8 cellular contexts compared by ENCODE assay signal in the genomic region with DNA sequence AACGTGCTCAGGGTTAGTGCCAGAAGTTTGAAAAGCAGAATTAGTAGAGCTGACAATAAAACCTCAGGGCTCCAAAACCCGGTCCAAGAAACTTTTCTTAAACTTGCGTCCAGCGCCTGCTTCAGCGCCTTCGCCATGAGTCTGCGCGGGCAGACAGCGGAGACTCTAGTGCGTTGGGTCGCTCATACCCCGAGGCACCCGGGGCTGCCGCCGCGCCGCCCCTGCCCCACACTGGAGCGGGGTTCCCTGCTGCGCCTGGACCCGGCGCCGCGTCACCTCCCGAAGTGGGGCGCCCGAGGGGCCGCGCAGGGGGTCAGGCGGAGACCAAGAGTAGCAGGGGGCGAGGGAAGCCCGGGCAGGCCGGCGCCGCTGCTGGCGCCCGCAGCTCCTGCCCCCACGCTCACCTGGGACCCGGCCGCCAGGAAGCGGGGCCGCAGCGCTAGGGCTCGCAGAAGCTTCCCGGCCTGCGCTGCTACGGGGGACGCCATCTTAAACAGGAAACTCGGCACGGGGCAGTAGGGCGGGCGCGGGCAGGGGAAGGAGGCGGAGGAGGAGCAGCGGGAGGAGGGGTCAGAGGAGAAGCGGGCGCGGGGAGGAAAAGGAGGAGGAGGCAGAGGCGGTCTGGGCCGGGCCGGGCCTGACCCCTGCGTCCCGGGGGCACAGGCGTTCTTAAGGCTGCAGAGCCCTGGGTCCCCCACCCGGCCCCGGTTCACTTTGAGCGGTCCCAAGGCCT. TPM values are rescaled to one million over a fixed set of nuclear protein-coding genes. Genes with fewer than 3 reads are reported as not detected.
A peak's percentile ranks its signal among the peaks of the same experiment; 100 is the strongest.
DNase-seq lines count a peak whose midpoint lies in the region; ATAC-seq and TF ChIP-seq lines count a peak whose summit lies in the region.

A gene with protein sequence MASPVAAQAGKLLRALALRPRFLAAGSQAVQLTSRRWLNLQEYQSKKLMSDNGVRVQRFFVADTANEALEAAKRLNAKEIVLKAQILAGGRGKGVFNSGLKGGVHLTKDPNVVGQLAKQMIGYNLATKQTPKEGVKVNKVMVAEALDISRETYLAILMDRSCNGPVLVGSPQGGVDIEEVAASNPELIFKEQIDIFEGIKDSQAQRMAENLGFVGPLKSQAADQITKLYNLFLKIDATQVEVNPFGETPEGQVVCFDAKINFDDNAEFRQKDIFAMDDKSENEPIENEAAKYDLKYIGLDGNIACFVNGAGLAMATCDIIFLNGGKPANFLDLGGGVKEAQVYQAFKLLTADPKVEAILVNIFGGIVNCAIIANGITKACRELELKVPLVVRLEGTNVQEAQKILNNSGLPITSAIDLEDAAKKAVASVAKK (minus strand): TSS at position 514 of the 733 bp plus-strand sequence. CDS start 26 bp downstream, at position 488.

- DNase-seq in AML-193 (lab: John Stamatoyannopoulos, UW) (peak; percentile 84 to 87), NCI-H69 (lab: John Stamatoyannopoulos, UW) (peak; percentile 86), ecto neural progenitor cell (ENCODE audit: low spot score) (peak; percentile 93), lung (ENCODE audit: low spot score) (peak; percentile 94)
- DNase-seq in activated CD8-positive, alpha-beta T cell treated with anti-CD3 and anti-CD28 coated beads for 36 hours: peak; percentile 89
- DNase-seq in stimulated activated CD4-positive, alpha-beta T cell treated with anti-CD3 and anti-CD28 coated beads, TNF-alpha, amount 100 ng/mL, for 4 hours (ENCODE audit: low read depth in 3 of 3): peak; percentile 71 to 77 (median 75)

- no peak for TF ChIP-seq CTCF in activated CD8-positive, alpha-beta T cell treated with anti-CD3 and anti-CD28 coated beads for 36 hours (IDR thresholded peaks at IDR 0.05)
- TF ChIP-seq CTCF in lung (IDR thresholded peaks at IDR 0.05; ENCODE audit: control extremely low read depth, extremely low read depth): no peak

- H3K9me3 Mint-ChIP-seq in activated CD8-positive, alpha-beta T cell treated with anti-CD3 and anti-CD28 coated beads for 36 hours: peaks cover 6% of the 10 kb centered on the region

- no peaks in the 10 kb centered on the region for H3K36me3 ChIP-seq in lung (ENCODE audit: control insufficient read depth in 2 of 2, insufficient read depth in 2 of 2, low read length in 2 of 2)

- no peaks in the 10 kb centered on the region for H3K9me3 ChIP-seq in lung (ENCODE audit: control insufficient read depth in 2 of 2, insufficient read depth in 1 of 2, low read length in 1 of 2)

- H3K4me3 Mint-ChIP-seq in activated CD8-positive, alpha-beta T cell treated with anti-CD3 and anti-CD28 coated beads for 36 hours: peak within 1 kb of the TSS; percentile 81

- POLR2A ChIA-PET in activated CD8-positive, alpha-beta T cell treated with anti-CD3 and anti-CD28 coated beads for 36 hours (lab: Charles Lee): interaction anchor here (1.1 to 1.8 kb wide), 6 partner anchors 10 to 49 kb away, joined by 3 to 9 read pairs (median 4); no protein-coding TSS in a partner anchor

- ATAC-seq in GM18907 (IDR thresholded peaks at IDR 0.05; ENCODE audit: unreplicated experiment) (peak; percentile 65), HG03159 (IDR thresholded peaks at IDR 0.05; ENCODE audit: unreplicated experiment) (peak; percentile 63), lung (ENCODE audit: insufficient read depth, low FRiP score) (peak; percentile 98)
- ATAC-seq in activated CD8-positive, alpha-beta T cell treated with anti-CD3 and anti-CD28 coated beads for 36 hours: peak; percentile 74

- peak within 1 kb of the TSS; percentile 97 for H3K27ac ChIP-seq in lung (ENCODE audit: low read depth in 1 of 2, low read length in 1 of 2)

- peak within 1 kb of the TSS; percentile 93 for H3K4me3 ChIP-seq in lung

- no peaks in the 10 kb centered on the region for H3K27me3 Mint-ChIP-seq in activated CD8-positive, alpha-beta T cell treated with anti-CD3 and anti-CD28 coated beads for 36 hours

- H3K27me3 ChIP-seq in lung (ENCODE audit: control insufficient read depth, insufficient read depth): no peaks in the 10 kb centered on the region

- 1 to 2% methylated on average over 34 to 66 of the region's 66 CpGs for whole genome bisulfite sequencing in lung, 2 donors

- H3K4me1 Mint-ChIP-seq in activated CD8-positive, alpha-beta T cell treated with anti-CD3 and anti-CD28 coated beads for 36 hours (ENCODE audit: low read depth): peaks cover 61% of the 10 kb centered on the region

- intact Hi-C loops in activated CD8-positive, alpha-beta T cell treated with anti-CD3 and anti-CD28 coated beads for 36 hours (cut with micrococcal nuclease): loop anchor here (10.0 kb wide), 1 partner anchor 269 kb away; no protein-coding TSS in a partner anchor

- H3K4me1 ChIP-seq in lung (ENCODE audit: control insufficient read depth in 2 of 2, insufficient read depth in 2 of 2, low read length in 2 of 2): peaks cover 3 to 16% of the 10 kb centered on the region in 2 donors

- CTCF ChIA-PET in activated CD8-positive, alpha-beta T cell treated with anti-CD3 and anti-CD28 coated beads for 36 hours (lab: Charles Lee): interaction anchor here (2.4 to 2.8 kb wide), 2 partner anchors 25 to 136 kb away, joined by 6 to 7 read pairs; no protein-coding TSS in a partner anchor

- H3K27ac Mint-ChIP-seq in activated CD8-positive, alpha-beta T cell treated with anti-CD3 and anti-CD28 coated beads for 36 hours: peak within 1 kb of the TSS; percentile 94

- peaks cover 30% of the 10 kb centered on the region for H3K36me3 Mint-ChIP-seq in activated CD8-positive, alpha-beta T cell treated with anti-CD3 and anti-CD28 coated beads for 36 hours (ENCODE audit: low read depth)

RNA-seq across cellular contexts. Expression of the gene that starts here (rescaled TPM):
- total RNA-seq in activated CD8-positive, alpha-beta T cell treated with anti-CD3 and anti-CD28 coated beads for 36 hours: 10 to 100 TPM; 61.3 to 65.5 TPM
- total RNA-seq in lung: 10 to 100 TPM; 51.3 to 68.4 TPM
- 10 to 100 TPM; 34.3 to 37.4 TPM for polyA plus RNA-seq in lung

Comparison
In these comparisons a context has a peak if more than half of its experiments do, and no peak if none do; other contexts are left out.
1. Peak in every context shown above with its lines: DNase-seq, ATAC-seq, H3K4me3 ChIP-seq and H3K27ac ChIP-seq.